ENCODE assay signal across 1 cellular context in genomic region chr20:50450961-50451752, GRCh38.
TF ChIP-seq lines count a peak whose summit lies in the region.

No MANE protein-coding gene starts in this region.

TF ChIP-seq in HepG2, 621 proteins besides CTCF, POLR2A, EP300 and RAD21 (continued from another document and continues in another):
- TF ChIP-seq, protein P1, sequence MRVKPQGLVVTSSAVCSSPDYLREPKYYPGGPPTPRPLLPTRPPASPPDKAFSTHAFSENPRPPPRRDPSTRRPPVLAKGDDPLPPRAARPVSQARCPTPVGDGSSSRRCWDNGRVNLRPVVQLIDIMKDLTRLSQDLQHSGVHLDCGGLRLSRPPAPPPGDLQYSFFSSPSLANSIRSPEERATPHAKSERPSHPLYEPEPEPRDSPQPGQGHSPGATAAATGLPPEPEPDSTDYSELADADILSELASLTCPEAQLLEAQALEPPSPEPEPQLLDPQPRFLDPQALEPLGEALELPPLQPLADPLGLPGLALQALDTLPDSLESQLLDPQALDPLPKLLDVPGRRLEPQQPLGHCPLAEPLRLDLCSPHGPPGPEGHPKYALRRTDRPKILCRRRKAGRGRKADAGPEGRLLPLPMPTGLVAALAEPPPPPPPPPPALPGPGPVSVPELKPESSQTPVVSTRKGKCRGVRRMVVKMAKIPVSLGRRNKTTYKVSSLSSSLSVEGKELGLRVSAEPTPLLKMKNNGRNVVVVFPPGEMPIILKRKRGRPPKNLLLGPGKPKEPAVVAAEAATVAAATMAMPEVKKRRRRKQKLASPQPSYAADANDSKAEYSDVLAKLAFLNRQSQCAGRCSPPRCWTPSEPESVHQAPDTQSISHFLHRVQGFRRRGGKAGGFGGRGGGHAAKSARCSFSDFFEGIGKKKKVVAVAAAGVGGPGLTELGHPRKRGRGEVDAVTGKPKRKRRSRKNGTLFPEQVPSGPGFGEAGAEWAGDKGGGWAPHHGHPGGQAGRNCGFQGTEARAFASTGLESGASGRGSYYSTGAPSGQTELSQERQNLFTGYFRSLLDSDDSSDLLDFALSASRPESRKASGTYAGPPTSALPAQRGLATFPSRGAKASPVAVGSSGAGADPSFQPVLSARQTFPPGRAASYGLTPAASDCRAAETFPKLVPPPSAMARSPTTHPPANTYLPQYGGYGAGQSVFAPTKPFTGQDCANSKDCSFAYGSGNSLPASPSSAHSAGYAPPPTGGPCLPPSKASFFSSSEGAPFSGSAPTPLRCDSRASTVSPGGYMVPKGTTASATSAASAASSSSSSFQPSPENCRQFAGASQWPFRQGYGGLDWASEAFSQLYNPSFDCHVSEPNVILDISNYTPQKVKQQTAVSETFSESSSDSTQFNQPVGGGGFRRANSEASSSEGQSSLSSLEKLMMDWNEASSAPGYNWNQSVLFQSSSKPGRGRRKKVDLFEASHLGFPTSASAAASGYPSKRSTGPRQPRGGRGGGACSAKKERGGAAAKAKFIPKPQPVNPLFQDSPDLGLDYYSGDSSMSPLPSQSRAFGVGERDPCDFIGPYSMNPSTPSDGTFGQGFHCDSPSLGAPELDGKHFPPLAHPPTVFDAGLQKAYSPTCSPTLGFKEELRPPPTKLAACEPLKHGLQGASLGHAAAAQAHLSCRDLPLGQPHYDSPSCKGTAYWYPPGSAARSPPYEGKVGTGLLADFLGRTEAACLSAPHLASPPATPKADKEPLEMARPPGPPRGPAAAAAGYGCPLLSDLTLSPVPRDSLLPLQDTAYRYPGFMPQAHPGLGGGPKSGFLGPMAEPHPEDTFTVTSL (CRISPR knock-in tag; IDR thresholded peaks at IDR 0.05; ENCODE audit: borderline replicate concordance), result no peak
- no peak for TF ChIP-seq CENPT (CRISPR knock-in tag; IDR thresholded peaks at IDR 0.05; ENCODE audit: low read depth)
- TF ChIP-seq ZNF713 (CRISPR knock-in tag; IDR thresholded peaks at IDR 0.05), result no peak; the same call in 1 of the 2 replicates
- TF ChIP-seq ZNF589 (CRISPR knock-in tag; conservative IDR thresholded peaks at IDR 0.05), result no peak
- 0 out of 2 replicates have a peak, but pooled peaks have one; percentile 32 for TF ChIP-seq NRL (CRISPR knock-in tag; IDR thresholded peaks at IDR 0.05; ENCODE audit: borderline replicate concordance)
- TF ChIP-seq MAFK (conservative IDR thresholded peaks at IDR 0.05 in 1 of 2, IDR thresholded peaks at IDR 0.05 in 1 of 2; ENCODE audit: low read length in 2 of 2), result no peak
- no peak for TF ChIP-seq STAT5B (CRISPR knock-in tag; IDR thresholded peaks at IDR 0.05)
- no peak for TF ChIP-seq CREB3 (CRISPR knock-in tag; IDR thresholded peaks at IDR 0.05)
- no peak for TF ChIP-seq AKNA (CRISPR knock-in tag; IDR thresholded peaks at IDR 0.05; ENCODE audit: borderline replicate concordance)
- peak; percentile 66; the same call in 1 of the 2 replicates for TF ChIP-seq ZNF136 (CRISPR knock-in tag; IDR thresholded peaks at IDR 0.05; ENCODE audit: low read depth)
- TF ChIP-seq, protein P2, sequence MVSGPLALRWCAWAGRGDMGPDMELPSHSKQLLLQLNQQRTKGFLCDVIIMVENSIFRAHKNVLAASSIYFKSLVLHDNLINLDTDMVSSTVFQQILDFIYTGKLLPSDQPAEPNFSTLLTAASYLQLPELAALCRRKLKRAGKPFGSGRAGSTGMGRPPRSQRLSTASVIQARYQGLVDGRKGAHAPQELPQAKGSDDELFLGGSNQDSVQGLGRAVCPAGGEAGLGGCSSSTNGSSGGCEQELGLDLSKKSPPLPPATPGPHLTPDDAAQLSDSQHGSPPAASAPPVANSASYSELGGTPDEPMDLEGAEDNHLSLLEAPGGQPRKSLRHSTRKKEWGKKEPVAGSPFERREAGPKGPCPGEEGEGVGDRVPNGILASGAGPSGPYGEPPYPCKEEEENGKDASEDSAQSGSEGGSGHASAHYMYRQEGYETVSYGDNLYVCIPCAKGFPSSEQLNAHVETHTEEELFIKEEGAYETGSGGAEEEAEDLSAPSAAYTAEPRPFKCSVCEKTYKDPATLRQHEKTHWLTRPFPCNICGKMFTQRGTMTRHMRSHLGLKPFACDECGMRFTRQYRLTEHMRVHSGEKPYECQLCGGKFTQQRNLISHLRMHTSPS (CRISPR knock-in tag; IDR thresholded peaks at IDR 0.05; ENCODE audit: low read depth), result peak; percentile 31; the same call in 1 of the 2 replicates
- no peak for TF ChIP-seq KAT7 (CRISPR knock-in tag; IDR thresholded peaks at IDR 0.05; ENCODE audit: borderline replicate concordance)
- no peak for TF ChIP-seq PAF1 (CRISPR knock-in tag; IDR thresholded peaks at IDR 0.05)
- no peak for TF ChIP-seq AGO2 (optimal IDR thresholded peaks at IDR 0.05; ENCODE audit: low read depth, low read length)
- TF ChIP-seq RBM22 (optimal IDR thresholded peaks at IDR 0.05; ENCODE audit: low read length), result no peak
- TF ChIP-seq ZKSCAN1 (IDR thresholded peaks at IDR 0.05; ENCODE audit: low read length), result no peak
- TF ChIP-seq, protein P3, sequence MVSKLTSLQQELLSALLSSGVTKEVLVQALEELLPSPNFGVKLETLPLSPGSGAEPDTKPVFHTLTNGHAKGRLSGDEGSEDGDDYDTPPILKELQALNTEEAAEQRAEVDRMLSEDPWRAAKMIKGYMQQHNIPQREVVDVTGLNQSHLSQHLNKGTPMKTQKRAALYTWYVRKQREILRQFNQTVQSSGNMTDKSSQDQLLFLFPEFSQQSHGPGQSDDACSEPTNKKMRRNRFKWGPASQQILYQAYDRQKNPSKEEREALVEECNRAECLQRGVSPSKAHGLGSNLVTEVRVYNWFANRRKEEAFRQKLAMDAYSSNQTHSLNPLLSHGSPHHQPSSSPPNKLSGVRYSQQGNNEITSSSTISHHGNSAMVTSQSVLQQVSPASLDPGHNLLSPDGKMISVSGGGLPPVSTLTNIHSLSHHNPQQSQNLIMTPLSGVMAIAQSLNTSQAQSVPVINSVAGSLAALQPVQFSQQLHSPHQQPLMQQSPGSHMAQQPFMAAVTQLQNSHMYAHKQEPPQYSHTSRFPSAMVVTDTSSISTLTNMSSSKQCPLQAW (CRISPR knock-in tag; IDR thresholded peaks at IDR 0.05), result peak; percentile 76
- 0 out of 2 replicates have a peak, but pooled peaks have one; percentile 19 for TF ChIP-seq GABPB1 (CRISPR knock-in tag; IDR thresholded peaks at IDR 0.05)
- no peak for TF ChIP-seq ZNF766 (CRISPR knock-in tag; IDR thresholded peaks at IDR 0.05; ENCODE audit: borderline replicate concordance)
- TF ChIP-seq ZSCAN21 (CRISPR knock-in tag; IDR thresholded peaks at IDR 0.05; ENCODE audit: borderline replicate concordance), result no peak; the same call in 1 of the 2 replicates
- no peak for TF ChIP-seq KMT2A (CRISPR knock-in tag; IDR thresholded peaks at IDR 0.05)
- TF ChIP-seq MEIS2 (CRISPR knock-in tag; IDR thresholded peaks at IDR 0.05), result 0 out of 2 replicates have a peak, but pooled peaks have one; percentile 18
- no peak for TF ChIP-seq ZBED4 (CRISPR knock-in tag; IDR thresholded peaks at IDR 0.05; ENCODE audit: borderline replicate concordance)
- no peak for TF ChIP-seq CCAR2 (optimal IDR thresholded peaks at IDR 0.05; ENCODE audit: low read depth, low read length)
- TF ChIP-seq PRDM15 (CRISPR knock-in tag; IDR thresholded peaks at IDR 0.05), result no peak
- peak; percentile 37; the same call in 1 of the 2 replicates for TF ChIP-seq SOX5 (CRISPR knock-in tag; IDR thresholded peaks at IDR 0.05; ENCODE audit: borderline replicate concordance)
- TF ChIP-seq BORCS8-MEF2B (CRISPR knock-in tag; IDR thresholded peaks at IDR 0.05), result peak; percentile 45; the same call in 1 of the 2 replicates
- TF ChIP-seq KDM1A (CRISPR knock-in tag; IDR thresholded peaks at IDR 0.05), result no peak
- no peak for TF ChIP-seq MAZ (IDR thresholded peaks at IDR 0.05; ENCODE audit: borderline replicate concordance, low read depth, low read length)
- TF ChIP-seq MAZ (CRISPR knock-in tag; IDR thresholded peaks at IDR 0.05; ENCODE audit: low read depth), result peak; percentile 73
- no peak for TF ChIP-seq MBD4 (IDR thresholded peaks at IDR 0.05; ENCODE audit: borderline replicate concordance, low read length)
